In the genomic region with DNA sequence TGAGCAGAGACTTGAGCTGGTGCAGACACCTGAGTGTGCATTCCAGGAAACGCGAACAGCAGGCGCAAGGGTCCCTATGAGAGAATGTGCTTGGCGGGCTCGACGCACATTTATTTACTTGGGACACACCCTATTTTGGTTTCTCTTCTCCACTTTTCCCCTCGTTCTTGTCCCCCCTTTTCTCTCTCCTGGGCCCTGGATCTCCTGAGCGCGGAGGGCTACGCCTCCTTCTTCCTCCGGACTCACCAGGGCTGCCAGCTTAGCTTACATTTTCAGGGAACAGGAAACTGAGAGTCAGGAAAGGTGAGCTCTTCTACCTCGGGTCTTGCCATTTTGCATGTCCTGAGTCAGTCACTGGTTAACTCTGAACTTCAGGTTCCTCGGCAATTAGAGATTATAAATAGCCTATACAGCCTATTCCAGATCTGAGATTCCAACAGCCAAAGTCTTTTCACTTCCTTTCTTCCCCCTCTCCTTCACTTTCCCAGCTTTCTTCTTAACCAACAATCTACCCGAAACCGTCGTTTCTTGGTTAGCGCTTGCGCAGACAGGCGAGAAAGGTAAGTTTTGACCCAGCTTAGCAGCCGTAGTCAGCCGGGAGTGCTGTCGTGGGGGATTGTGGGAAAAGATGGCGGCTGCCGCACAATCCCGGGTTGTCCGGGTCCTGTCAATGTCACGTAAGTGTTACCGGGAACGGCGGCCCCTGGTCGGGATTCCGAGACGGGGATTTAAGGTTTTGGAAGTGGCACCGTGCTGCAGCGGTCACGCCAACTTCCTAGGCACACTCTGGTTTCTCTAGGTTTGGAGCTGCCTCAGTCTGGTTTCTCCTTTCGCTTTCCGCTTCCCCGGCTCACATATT, we compare ENCODE assay signal across 8 cellular contexts. TPM values are rescaled to one million over a fixed set of nuclear protein-coding genes. Genes with fewer than 3 reads are reported as not detected.
DNase-seq lines count a peak whose midpoint lies in the region; ATAC-seq and TF ChIP-seq lines count a peak whose summit lies in the region.

A gene (minus strand): TSS at position 553 of the 859 bp plus-strand sequence. CDS start 10,855 bp downstream, outside the sequence.
A gene (plus strand): TSS at position 616 of the 859 bp plus-strand sequence. CDS start 13 bp downstream, at position 629.

- peaks cover 39% of the 10 kb centered on the region for H3K4me1 Mint-ChIP-seq in nephron progenitor cell
- H3K4me1 Mint-ChIP-seq in stimulated activated naive CD8-positive, alpha-beta T cell treated with anti-CD3 and anti-CD28 coated beads, Interleukin-15, Interleukin-2, amounts not matched to agents 100 ng/mL and 50 ng/mL, for 24 hours (ENCODE audit: low read depth): peaks cover 53% of the 10 kb centered on the region

- H3K27ac Mint-ChIP-seq in nephron progenitor cell: peak within 1 kb of the TSS; percentile 66
- peak within 1 kb of the TSS; percentile 95 for H3K27ac Mint-ChIP-seq in stimulated activated naive CD8-positive, alpha-beta T cell treated with anti-CD3 and anti-CD28 coated beads, Interleukin-15, Interleukin-2, amounts not matched to agents 100 ng/mL and 50 ng/mL, for 24 hours

- CTCF ChIA-PET in RWPE1 (lab: Yijun Ruan, JAX): interaction anchor here (0.5 to 2.6 kb wide), 2 partner anchors 44 to 739 kb away, joined by 3 to 11 read pairs; no protein-coding TSS in a partner anchor

- TF ChIP-seq CTCF in RWPE1 (conservative IDR thresholded peaks at IDR 0.05; ENCODE audit: low read depth) (no peak), fibroblast of villous mesenchyme (IDR thresholded peaks at IDR 0.05; ENCODE audit: insufficient read depth, low read depth, low read length) (no peak), nephron progenitor cell (IDR thresholded peaks at IDR 0.05) (no peak)

- H3K36me3 Mint-ChIP-seq in nephron progenitor cell (ENCODE audit: low read depth): no peaks in the 10 kb centered on the region
- H3K36me3 Mint-ChIP-seq in stimulated activated naive CD8-positive, alpha-beta T cell treated with anti-CD3 and anti-CD28 coated beads, Interleukin-15, Interleukin-2, amounts not matched to agents 100 ng/mL and 50 ng/mL, for 24 hours (ENCODE audit: low read depth): peaks cover 10% of the 10 kb centered on the region

- POLR2A ChIA-PET in RWPE1 (lab: Yijun Ruan, JAX; ENCODE audit: low non-redundant PET): no interaction called here

- H3K4me3 Mint-ChIP-seq in nephron progenitor cell: peak within 1 kb of the TSS; percentile 98
- peak within 1 kb of the TSS; percentile 95 for H3K4me3 Mint-ChIP-seq in stimulated activated naive CD8-positive, alpha-beta T cell treated with anti-CD3 and anti-CD28 coated beads, Interleukin-15, Interleukin-2, amounts not matched to agents 100 ng/mL and 50 ng/mL, for 24 hours

- peaks cover 22% of the 10 kb centered on the region for H3K27me3 Mint-ChIP-seq in nephron progenitor cell (ENCODE audit: low read depth, poor library complexity)
- H3K27me3 Mint-ChIP-seq in stimulated activated naive CD8-positive, alpha-beta T cell treated with anti-CD3 and anti-CD28 coated beads, Interleukin-15, Interleukin-2, amounts not matched to agents 100 ng/mL and 50 ng/mL, for 24 hours: no peaks in the 10 kb centered on the region

- ATAC-seq in GM21737 (IDR thresholded peaks at IDR 0.05; ENCODE audit: unreplicated experiment): peak; percentile 75

- H3K9me3 Mint-ChIP-seq in nephron progenitor cell: no peaks in the 10 kb centered on the region
- no peaks in the 10 kb centered on the region for H3K9me3 Mint-ChIP-seq in stimulated activated naive CD8-positive, alpha-beta T cell treated with anti-CD3 and anti-CD28 coated beads, Interleukin-15, Interleukin-2, amounts not matched to agents 100 ng/mL and 50 ng/mL, for 24 hours

- DNase-seq in DMS79 treated with DMSO at 0.1 percent for 48 hours (lab: John Stamatoyannopoulos, UW) (peak; percentile 84), LHCN-M2 (ENCODE audit: low read depth) (peak; percentile 78), RWPE1 (ENCODE audit: low spot score) (peak; percentile 73), fibroblast of villous mesenchyme (ENCODE audit: low read depth) (peak; percentile 85), nephron progenitor cell (peak; percentile 78)
- DNase-seq in activated effector memory CD4-positive, alpha-beta T cell treated with anti-CD3 and anti-CD28 coated beads, Interleukin-2, amount 50 U/mL, for 16 hours: peak; percentile 93

- peak within 1 kb of the TSS; percentile 75 for H3K27ac ChIP-seq in RWPE1

- peak within 1 kb of the TSS; percentile 76 for H3K4me3 ChIP-seq in fibroblast of villous mesenchyme (ENCODE audit: low read depth, low read length)

RNA-seq across cellular contexts. Expression of the first gene that starts in this region (rescaled TPM):
- 0.52 and 1.4 TPM in 2 replicates for total RNA-seq in LHCN-M2 (2014; rRNA removed)
- polyA plus RNA-seq in LHCN-M2 (2012): 0.40 TPM
- 0.64 and 1.3 TPM in 2 replicates for total RNA-seq in fibroblast of villous mesenchyme

RNA-seq across cellular contexts. Expression of the second gene that starts in this region (rescaled TPM):
- total RNA-seq in LHCN-M2 (2014; rRNA removed): 76.5 and 90.7 TPM in 2 replicates
- polyA plus RNA-seq in LHCN-M2 (2012): 109 TPM
- total RNA-seq in fibroblast of villous mesenchyme: 33.2 and 54.0 TPM in 2 replicates

Comparison
In these comparisons a context has a peak if more than half of its experiments do, and no peak if none do; other contexts are left out.
1. Peak in every context shown above with its lines: DNase-seq, ATAC-seq, H3K4me3 ChIP-seq and H3K27ac ChIP-seq.